Comparison of ENCODE assay signal across 3 cellular contexts in the genomic region with DNA sequence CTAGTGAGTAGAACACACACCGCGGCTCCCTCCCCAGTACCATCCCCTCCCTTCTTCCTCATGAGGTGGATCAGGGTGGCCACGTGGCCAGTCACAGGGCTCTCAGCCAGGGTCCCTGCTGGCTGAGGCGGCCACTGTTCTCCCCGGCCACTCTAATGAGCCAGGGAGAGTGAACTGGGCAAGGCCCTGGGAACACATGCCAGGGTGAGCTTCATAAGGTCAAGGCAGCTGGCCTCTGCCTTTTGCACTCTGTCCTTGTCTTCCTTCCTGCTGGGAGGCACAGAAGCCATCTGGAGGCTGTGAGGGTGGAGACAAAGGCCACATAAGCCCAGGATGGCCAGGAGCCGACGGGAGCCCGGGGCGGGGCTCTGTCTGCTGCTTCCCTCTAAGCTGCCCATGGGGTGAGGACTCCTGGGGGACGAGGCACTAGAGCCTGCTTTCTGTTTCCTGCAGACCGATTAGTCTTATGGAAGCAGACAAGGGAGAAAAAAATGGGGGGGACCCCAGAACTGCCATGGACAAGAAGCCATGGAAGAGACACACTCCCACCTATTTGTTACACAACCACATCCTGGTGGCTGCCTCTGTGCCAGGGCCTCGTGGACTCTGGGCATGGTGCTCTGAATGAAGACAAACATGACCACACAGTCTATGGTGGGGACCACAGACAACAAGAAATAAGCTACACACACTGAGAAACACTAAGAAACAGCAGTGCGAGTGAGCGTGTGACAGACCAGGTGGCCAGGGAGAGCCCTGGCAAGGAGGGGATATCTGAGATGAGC. TPM values are rescaled to one million over a fixed set of nuclear protein-coding genes. Genes with fewer than 3 reads are reported as not detected.
"Had no signal": no experiment of that assay in that cellular context is flagged by ENCODE, and none has a peak within 500 bp of the region (broad histone marks: within the 10 kb centered on the region; RNA-seq: fewer than 3 reads in every experiment).

No MANE protein-coding gene starts in this region.

RNA-seq across cellular contexts. Expression of gene SERPIND1, which starts 38.3 kb away (rescaled TPM):
- total RNA-seq: activated CD8-positive, alpha-beta memory T cell treated with anti-CD3 and anti-CD28 coated beads, Interleukin-2, amount 10 ng/mL, durations not matched to agents 7 days and 5 days; SJSA1; T-helper 1 cell treated with Interleukin-12 subunit alpha and Interleukin-12 subunit beta and Interleukin-4 antibody, amounts not matched to agents 30 ng/mL and 1 ng/mL, for 36 hours had no signal
